17 cellular contexts compared by ENCODE assay signal in genomic region chrX:149770344-149770743, GRCh38. TPM values are rescaled to one million over a fixed set of nuclear protein-coding genes. Genes with fewer than 3 reads are reported as not detected.
"Had no signal": no experiment of that assay in that cellular context is flagged by ENCODE, and none has a peak within 500 bp of the region (broad histone marks: within the 10 kb centered on the region; RNA-seq: fewer than 3 reads in every experiment).

No MANE protein-coding gene starts in this region.

RNA-seq across cellular contexts. Expression of gene MAGEA9, which starts 11.4 kb away (rescaled TPM):
- total RNA-seq: natural killer cell, occipital lobe, osteoblast, ovary, progenitor cell of endocrine pancreas, psoas muscle, renal cortical epithelial cell, sciatic nerve, smooth muscle cell, spleen, suprapubic skin, testis, transverse colon, upper lobe of right lung, urinary bladder, uterus had no signal
- polyA plus RNA-seq: neural cell, ovary, psoas muscle, smooth muscle cell, spleen, urinary bladder had no signal

RNA-seq across cellular contexts. Expression of gene MAGEA11, which starts 58.5 kb away (rescaled TPM):
- total RNA-seq: natural killer cell, occipital lobe, osteoblast, ovary, progenitor cell of endocrine pancreas, psoas muscle, renal cortical epithelial cell, sciatic nerve, smooth muscle cell, spleen, transverse colon, upper lobe of right lung, urinary bladder, uterus had no signal
- polyA plus RNA-seq: neural cell, ovary, psoas muscle, smooth muscle cell, urinary bladder had no signal
